Comparison of ENCODE assay signal across 18 cellular contexts in the genomic region with DNA sequence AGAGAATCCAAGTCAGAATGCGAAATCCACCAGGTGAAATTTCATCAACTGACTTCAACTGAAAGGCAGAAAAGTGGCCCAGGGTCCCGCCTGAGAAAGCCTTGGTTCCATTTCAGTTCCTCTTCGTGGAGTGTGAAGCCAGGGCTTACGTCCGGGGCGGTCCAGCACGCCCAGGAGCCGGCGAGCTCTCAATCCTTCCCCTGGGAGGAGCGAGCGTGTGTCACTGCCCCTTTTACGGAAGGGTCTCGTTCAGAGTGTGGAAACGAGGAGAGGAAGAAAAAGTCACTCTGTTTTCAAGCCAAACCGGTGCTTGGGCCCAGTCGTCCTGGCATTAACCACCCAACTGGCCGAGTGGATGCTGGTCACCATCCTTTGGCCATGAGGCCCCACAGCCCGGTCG.
DNase-seq lines count a peak whose midpoint lies in the region; ATAC-seq and TF ChIP-seq lines count a peak whose summit lies in the region.
"Had no signal": no experiment of that assay in that cellular context is flagged by ENCODE, and none has a peak within 500 bp of the region (broad histone marks: within the 10 kb centered on the region; RNA-seq: fewer than 3 reads in every experiment).

No MANE protein-coding gene starts in this region.

- WGBS in tibial nerve, 2 donors: 69 to 80% methylated on average over 19 of the region's 19 CpGs

- H3K36me3 ChIP-seq in ascending aorta (no peaks in the 10 kb centered on the region), tibial nerve (no peaks in the 10 kb centered on the region)
- H3K36me3 ChIP-seq: SJCRH30 had no signal

- H3K4me3 Mint-ChIP-seq in stimulated activated memory B cell treated with anti-CD40 and anti-IgM and Interleukin-4, amounts not matched to agents 10 μg/mL and 1 μg/mL and 100 μg/mL, for 72 hours: no peak overlapping the region
- H3K4me3 Mint-ChIP-seq: CD8-positive, alpha-beta T cell had no signal

- H3K4me1 ChIP-seq in ascending aorta (peaks cover 12 to 37% of the 10 kb centered on the region in 2 donors), tibial nerve (peaks cover 0 to 23% (median 0%) of the 10 kb centered on the region in 4 donors)
- H3K4me1 ChIP-seq: A549, Caco-2, SJCRH30 had no signal

- H3K27me3 Mint-ChIP-seq in stimulated activated memory B cell treated with anti-CD40 and anti-IgM and Interleukin-4, amounts not matched to agents 10 μg/mL and 1 μg/mL and 100 μg/mL, for 72 hours: peaks cover 50% of the 10 kb centered on the region

- no peak overlapping the region for H3K27ac Mint-ChIP-seq in stimulated activated memory B cell treated with anti-CD40 and anti-IgM and Interleukin-4, amounts not matched to agents 10 μg/mL and 1 μg/mL and 100 μg/mL, for 72 hours
- H3K27ac Mint-ChIP-seq: CD8-positive, alpha-beta T cell had no signal

- no peak for TF ChIP-seq EP300 in tibial nerve (IDR thresholded peaks at IDR 0.05)

- H3K27me3 ChIP-seq in ascending aorta (no peaks in the 10 kb centered on the region), tibial nerve (peaks cover 0 to 49% of the 10 kb centered on the region in 2 donors)

- H3K36me3 Mint-ChIP-seq in stimulated activated memory B cell treated with anti-CD40 and anti-IgM and Interleukin-4, amounts not matched to agents 10 μg/mL and 1 μg/mL and 100 μg/mL, for 72 hours: no peaks in the 10 kb centered on the region
- H3K36me3 Mint-ChIP-seq: CD8-positive, alpha-beta T cell had no signal

- TF ChIP-seq CTCF in ascending aorta (IDR thresholded peaks at IDR 0.05) (no peak), GM10248 (IDR thresholded peaks at IDR 0.05; ENCODE audit: control extremely low read depth, extremely low read depth, low read depth, missing control alignments) (no peak), tibial nerve (IDR thresholded peaks at IDR 0.05) (no peak)

- H3K9me3 ChIP-seq in ascending aorta: peaks cover 4 to 8% of the 10 kb centered on the region in 2 donors
- peaks cover 0 to 7% (median 0%) of the 10 kb centered on the region in 4 donors for H3K9me3 ChIP-seq in tibial nerve
- H3K9me3 ChIP-seq: A549, Caco-2, SJCRH30 had no signal

- no peak for TF ChIP-seq POLR2A in tibial nerve (IDR thresholded peaks at IDR 0.05)

- H3K4me3 ChIP-seq in ascending aorta (peak overlapping the region in 1 of 2 donors; percentile 45), tibial nerve (no peak overlapping the region)
- H3K4me3 ChIP-seq: A549, GM12878, SJCRH30 had no signal

- CTCF ChIA-PET in GM10248 (lab: Yijun Ruan, JAX): no interaction called here

- DNase-seq in NOMO-1 (lab: John Stamatoyannopoulos, UW; ENCODE audit: unreplicated experiment in 2 of 2): peak; percentile 59 to 72
- DNase-seq in ascending aorta (ENCODE audit: low spot score in 2 of 2): peak; percentile 65 to 87
- no peak for DNase-seq in GM10248 (ENCODE audit: extremely low spot score)
- DNase-seq in islet precursor cell: no peak
- no peak for DNase-seq in GM19238 (ENCODE audit: insufficient read length, low spot score)
- DNase-seq in tibial nerve (ENCODE audit: low spot score in 2 of 2): no peak
- DNase-seq: AML-193; Caco-2; CD8-positive, alpha-beta T cell; KBM-7; NCI-H2029; NCI-H446; NCI-H526; SJCRH30 had no signal

- POLR2A ChIA-PET in GM10248 (lab: Yijun Ruan, JAX): no interaction called here

- peak overlapping the region; percentile 92 to 95 for H3K27ac ChIP-seq in ascending aorta
- H3K27ac ChIP-seq in tibial nerve: no peak overlapping the region
- H3K27ac ChIP-seq: A549, SJCRH30 had no signal

- peak; percentile 52 for ATAC-seq in stimulated activated memory B cell treated with anti-CD40 and anti-IgM and Interleukin-4, amounts not matched to agents 10 μg/mL and 1 μg/mL and 100 μg/mL, for 72 hours
- ATAC-seq: CD8-positive, alpha-beta T cell; GM12878; SK-N-SH treated with all-trans-retinoic acid at 6 μM for 48 hours had no signal

- intact Hi-C loops in ascending aorta (cut with DNase I): loop anchor here (5.0 kb wide), 6 partner anchors 40 to 495 kb away; no protein-coding TSS in a partner anchor

- H3K4me1 Mint-ChIP-seq in stimulated activated memory B cell treated with anti-CD40 and anti-IgM and Interleukin-4, amounts not matched to agents 10 μg/mL and 1 μg/mL and 100 μg/mL, for 72 hours: peaks cover 5% of the 10 kb centered on the region

- H3K9me3 Mint-ChIP-seq in stimulated activated memory B cell treated with anti-CD40 and anti-IgM and Interleukin-4, amounts not matched to agents 10 μg/mL and 1 μg/mL and 100 μg/mL, for 72 hours: no peaks in the 10 kb centered on the region
- H3K9me3 Mint-ChIP-seq: CD8-positive, alpha-beta T cell had no signal

Comparison
In these comparisons a context has a peak if more than half of its experiments do, and no peak if none do; other contexts are left out.
1. DNase-seq: peak in NOMO-1 (2 of 2) and ascending aorta (2 of 2); none in GM10248 (single experiment), islet precursor cell (single experiment), GM19238 (single experiment) and tibial nerve (0 of 2).
2. H3K27ac ChIP-seq: peak in ascending aorta (2 of 2); none in tibial nerve (0 of 4).